In the genomic region with DNA sequence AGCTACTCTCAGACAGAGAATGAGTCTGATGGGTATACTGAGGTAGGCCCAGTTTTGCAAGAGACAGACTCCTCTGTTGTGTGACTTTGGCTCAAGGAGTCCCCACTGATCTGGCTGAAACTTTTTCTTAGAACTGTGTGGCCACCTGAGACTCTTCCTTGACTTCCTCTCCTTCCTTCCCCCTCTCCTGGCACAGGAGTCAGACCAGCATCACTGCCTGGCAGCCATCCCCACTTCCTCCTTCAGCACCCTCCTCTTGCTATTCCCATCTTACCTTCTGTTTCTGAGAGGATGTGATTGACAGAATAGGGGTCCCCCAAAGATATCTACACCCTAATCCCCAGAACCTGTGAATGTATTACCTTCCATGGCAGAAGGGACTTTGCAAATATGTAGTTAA, we compare ENCODE assay signal across 10 cellular contexts.
"Had no signal": no experiment of that assay in that cellular context is flagged by ENCODE, and none has a peak within 500 bp of the region (broad histone marks: within the 10 kb centered on the region; RNA-seq: fewer than 3 reads in every experiment).

No MANE protein-coding gene starts in this region.

- H3K9me3 ChIP-seq: HAP-1 had no signal

- H3K4me1 ChIP-seq: HAP-1 had no signal

- H3K36me3 ChIP-seq: HAP-1 had no signal

- H3K4me3 ChIP-seq: GM23248, GM23338, HAP-1 had no signal

- H3K27ac ChIP-seq: GM23248 had no signal

- FAIRE-seq: H1, H54 had no signal

- DNase-seq: GM23248, GOT3, H7, H9, HCEC 1CT, HFFc6 had no signal
